In the genomic region with DNA sequence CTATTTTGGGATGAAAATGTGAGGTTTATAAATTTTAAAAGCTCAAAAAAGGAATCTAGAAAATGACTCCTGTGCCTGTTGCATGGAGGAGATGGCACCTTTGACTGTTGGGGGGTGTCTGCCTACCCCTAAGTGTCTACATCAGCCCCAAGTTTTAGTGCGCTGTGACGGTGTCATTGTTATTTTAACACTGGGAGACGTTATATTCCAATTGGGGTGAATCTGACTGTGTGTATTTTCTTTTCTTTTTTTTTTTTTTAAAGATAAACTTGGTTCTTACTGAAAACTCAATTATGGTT, we compare ENCODE assay signal across 7 cellular contexts. TPM values are rescaled to one million over a fixed set of nuclear protein-coding genes. Genes with fewer than 3 reads are reported as not detected.
DNase-seq lines count a peak whose midpoint lies in the region; ATAC-seq and TF ChIP-seq lines count a peak whose summit lies in the region.

No MANE protein-coding gene starts in this region.

- H3K4me1 ChIP-seq in GM23248 (ENCODE audit: insufficient read depth): peaks cover 26% of the 10 kb centered on the region

- in situ Hi-C loops in GM23248 (cut with MboI): no loop called here

- H3K9me3 Mint-ChIP-seq in stimulated activated effector memory CD8-positive, alpha-beta T cell treated with anti-CD3 and anti-CD28 coated beads, Interleukin-12 subunit alpha, Interleukin-12 subunit beta, amount 100 ng/mL, for 72 hours: no peaks in the 10 kb centered on the region

- no peaks in the 10 kb centered on the region for H3K9me3 ChIP-seq in GM23248 (ENCODE audit: low read depth)

- peak overlapping the region; percentile 67 for H3K4me3 ChIP-seq in GM23248

- H2AFZ ChIP-seq in GM23248: peak overlapping the region; percentile 81

- no peaks in the 10 kb centered on the region for H3K27me3 ChIP-seq in GM23248 (replicated peaks; ENCODE audit: insufficient read depth)

- H3K4me1 Mint-ChIP-seq in stimulated activated effector memory CD8-positive, alpha-beta T cell treated with anti-CD3 and anti-CD28 coated beads, Interleukin-12 subunit alpha, Interleukin-12 subunit beta, amount 100 ng/mL, for 72 hours: peaks cover 42% of the 10 kb centered on the region

- H3K9me2 ChIP-seq in GM23248 (ENCODE audit: insufficient read depth): no peaks in the 10 kb centered on the region

- peak overlapping the region; percentile 57 for H3K9ac ChIP-seq in GM23248

- DNase-seq in GM23248: no peak
- DNase-seq in T-helper 2 cell: peak in 3 of 5 experiments; percentile 21 to 62 (median 31)
- DNase-seq in erythroblast (lab: John Stamatoyannopoulos, UW): peak; percentile 40 to 65
- DNase-seq in stimulated activated effector memory CD8-positive, alpha-beta T cell treated with anti-CD3 and anti-CD28 coated beads, Interleukin-12 subunit alpha, Interleukin-12 subunit beta, amount 100 ng/mL, for 72 hours (ENCODE audit: low spot score in 2 of 2): peak in 1 of 2 donors; percentile 66
- no peak for DNase-seq in AG08395 (ENCODE audit: low spot score)
- DNase-seq in GOT3 (lab: John Stamatoyannopoulos, UW): no peak
- no peak for DNase-seq in germinal center (ENCODE audit: low spot score)

- peaks cover 7% of the 10 kb centered on the region; the same call in 1 of the 2 replicates for H3K79me2 ChIP-seq in GM23248 (ENCODE audit: insufficient read depth)

- H3K4me3 Mint-ChIP-seq in stimulated activated effector memory CD8-positive, alpha-beta T cell treated with anti-CD3 and anti-CD28 coated beads, Interleukin-12 subunit alpha, Interleukin-12 subunit beta, amount 100 ng/mL, for 72 hours: peak overlapping the region; percentile 75

- H4K20me1 ChIP-seq in GM23248 (ENCODE audit: insufficient read depth): no peaks in the 10 kb centered on the region

- H3K27ac Mint-ChIP-seq in stimulated activated effector memory CD8-positive, alpha-beta T cell treated with anti-CD3 and anti-CD28 coated beads, Interleukin-12 subunit alpha, Interleukin-12 subunit beta, amount 100 ng/mL, for 72 hours: peak overlapping the region; percentile 98

- no peaks in the 10 kb centered on the region for H3K36me3 ChIP-seq in GM23248 (ENCODE audit: low read depth)

- no peak for TF ChIP-seq POLR2A in erythroblast (IDR thresholded peaks at IDR 0.05; ENCODE audit: low read length)

- ATAC-seq in stimulated activated effector memory CD8-positive, alpha-beta T cell treated with anti-CD3 and anti-CD28 coated beads, Interleukin-12 subunit alpha, Interleukin-12 subunit beta, amount 100 ng/mL, for 72 hours: no peak

- WGBS in GM23248 (ENCODE audit: low coverage in 1 of 2, low lambda C conversion rate in 2 of 2, missing lambda C conversion rate in 2 of 2), 2 experiments: 80 to 83% methylated on average over 3 of the region's 3 CpGs

- 0 out of 2 replicates have a peak, but pooled peaks cover 10% of the 10 kb centered on the region for H3F3A ChIP-seq in GM23248 (ENCODE audit: insufficient read depth)

- H3K36me3 Mint-ChIP-seq in stimulated activated effector memory CD8-positive, alpha-beta T cell treated with anti-CD3 and anti-CD28 coated beads, Interleukin-12 subunit alpha, Interleukin-12 subunit beta, amount 100 ng/mL, for 72 hours: peaks cover 71% of the 10 kb centered on the region

- H3K27ac ChIP-seq in GM23248: peak overlapping the region; percentile 58

- peak overlapping the region; percentile 69 for H3K4me2 ChIP-seq in GM23248 (ENCODE audit: unreplicated experiment)

RNA-seq across cellular contexts. Expression of a gene that starts 0.5 kb away (rescaled TPM):
- total RNA-seq in GM23248 (2014; rRNA removed; shearing (Covaris generic)): 108 and 136 TPM in 2 replicates
- polyA plus RNA-seq in GM23248 (2016; fragmentation: Nextera tagmentation; extraction: Ambion mirVana): 89.9 and 90.0 TPM in 2 replicates

RNA-seq across cellular contexts. Expression of a gene that starts 35.6 kb away (rescaled TPM):
- total RNA-seq in GM23248 (2014; rRNA removed; shearing (Covaris generic)): 24.4 and 25.3 TPM in 2 replicates
- 79.4 and 82.0 TPM in 2 replicates for polyA plus RNA-seq in GM23248 (2016; fragmentation: Nextera tagmentation; extraction: Ambion mirVana)

Comparison
In these comparisons a context has a peak if more than half of its experiments do, and no peak if none do; other contexts are left out.
1. DNase-seq: peak in T-helper 2 cell (3 of 5) and erythroblast (2 of 2); none in GM23248 (single experiment), AG08395 (single experiment), GOT3 (single experiment) and germinal center (single experiment).